In genomic region chr15:65650312-65651041, GRCh38 we compare ENCODE assay signal across 27 cellular contexts. TPM values are rescaled to one million over a fixed set of nuclear protein-coding genes. Genes with fewer than 3 reads are reported as not detected.
DNase-seq lines count a peak whose midpoint lies in the region; ATAC-seq, FAIRE-seq and TF ChIP-seq lines count a peak whose summit lies in the region.
"Had no signal": no experiment of that assay in that cellular context is flagged by ENCODE, and none has a peak within 500 bp of the region (broad histone marks: within the 10 kb centered on the region; RNA-seq: fewer than 3 reads in every experiment).

No MANE protein-coding gene starts in this region.

- H3K9me1 ChIP-seq in K562 (ENCODE audit: control insufficient read depth, insufficient read depth, low read length) = no peaks in the 10 kb centered on the region

- H3K9me3 ChIP-seq in HEK293 (ENCODE audit: control insufficient read depth, insufficient read depth, low read depth, low read length) = no peaks in the 10 kb centered on the region
- H3K9me3 ChIP-seq in K562 (replicated peaks; ENCODE audit: control insufficient read depth, insufficient read depth, low read depth, low read length) = no peaks in the 10 kb centered on the region
- no peaks in the 10 kb centered on the region for H3K9me3 ChIP-seq in transverse colon
- H3K9me3 ChIP-seq: lower lobe of right lung, ovary had no signal

- 44% methylated on average over 11 of the region's 12 CpGs for WGBS in K562 (ENCODE audit: insufficient coverage, low coverage, missing lambda C conversion rate)
- WGBS in transverse colon (ENCODE audit: low coverage in 1 of 2), 2 donors = 86 to 89% methylated on average over 5 to 12 of the region's 12 CpGs

- H3K9me3 Mint-ChIP-seq in activated naive CD8-positive, alpha-beta T cell treated with anti-CD3 and anti-CD28 coated beads for 36 hours = no peaks in the 10 kb centered on the region
- no peaks in the 10 kb centered on the region for H3K9me3 Mint-ChIP-seq in activated naive CD8-positive, alpha-beta T cell treated with anti-CD3 and anti-CD28 coated beads, Interleukin-2, amount 50 U/mL, for 24 hours
- H3K9me3 Mint-ChIP-seq in stimulated activated memory B cell treated with anti-CD40 and anti-IgM and Interleukin-4, amounts not matched to agents 10 μg/mL and 1 μg/mL and 100 μg/mL, for 72 hours = no peaks in the 10 kb centered on the region
- H3K9me3 Mint-ChIP-seq: activated naive CD4-positive, alpha-beta T cell treated with anti-CD3 and anti-CD28 coated beads, Interleukin-2, amount 50 U/mL, for 72 hours; activated T-helper 2 cell treated with anti-CD3 and anti-CD28 coated beads, Interferon-gamma antibody, Interleukin-2, Interleukin-4, amounts not matched to agents 10 μg/mL and 5 μg/mL and 100 μg/mL, durations not matched to agents 14 hours and 24 hours and 36 hours; H9; nephron had no signal

- TF ChIP-seq RAD21 in K562 (CRISPR knock-in tag; conservative IDR thresholded peaks at IDR 0.05 in 1 of 2, IDR thresholded peaks at IDR 0.05 in 1 of 2) = no peak

- no peaks in the 10 kb centered on the region for H4K20me1 ChIP-seq in K562 (replicated peaks; ENCODE audit: control insufficient read depth, insufficient read depth, low read length)

- no peak overlapping the region for H3K9ac ChIP-seq in K562 (ENCODE audit: insufficient read depth in 1 of 2, low read depth in 2 of 2, low read length in 2 of 2)

- intact Hi-C loops in K562 (cut with micrococcal nuclease) = no loop called here
- intact Hi-C loops in transverse colon (cut with DNase I; ENCODE audit: low total_unique reads) = no loop called here

- no peak for TF ChIP-seq POLR2A in K562 (conservative IDR thresholded peaks at IDR 0.05)
- no peak for TF ChIP-seq POLR2A in transverse colon (IDR thresholded peaks at IDR 0.05)

- H3K27me3 ChIP-seq in K562 (ENCODE audit: control insufficient read depth in 2 of 2, insufficient read depth in 2 of 2, low read length in 2 of 2) (no peaks in the 10 kb centered on the region), transverse colon (no peaks in the 10 kb centered on the region)
- H3K27me3 ChIP-seq: hepatocyte, ovary had no signal

- H3K4me1 ChIP-seq in HEK293 (ENCODE audit: control insufficient read depth, insufficient read depth, low read length) (no peaks in the 10 kb centered on the region), K562 (replicated peaks in 1 of 2; ENCODE audit: control insufficient read depth in 2 of 2, insufficient read depth in 2 of 2, low read length in 2 of 2) (peaks cover 0 to 7% of the 10 kb centered on the region in 2 experiments; a peak in 2 of 5 replicates), transverse colon (no peaks in the 10 kb centered on the region)
- H3K4me1 ChIP-seq: lower lobe of right lung had no signal

- H3K4me2 ChIP-seq in K562 (ENCODE audit: insufficient read depth, low read length) = no peak overlapping the region
- H3K4me2 ChIP-seq: hepatocyte had no signal

- in situ Hi-C loops in K562 (cut with MboI) = no loop called here
- in situ Hi-C loops in transverse colon (cut with MboI; ENCODE audit: low pct_ligation_motif_present in 1 of 4, low pct_unique_long_range_greater_than_20kb in 1 of 4, low sequenced_read_pairs in 3 of 4) = no loop called here

- ATAC-seq in activated naive CD8-positive, alpha-beta T cell treated with anti-CD3 and anti-CD28 coated beads, Interleukin-2, amount 50 U/mL, for 24 hours = no peak
- ATAC-seq in K562 (no peak), HG02973 (IDR thresholded peaks at IDR 0.05; ENCODE audit: unreplicated experiment) (no peak)
- no peak for ATAC-seq in stimulated activated memory B cell treated with anti-CD40 and anti-IgM and Interleukin-4, amounts not matched to agents 10 μg/mL and 1 μg/mL and 100 μg/mL, for 72 hours
- ATAC-seq: activated naive CD4-positive, alpha-beta T cell treated with anti-CD3 and anti-CD28 coated beads, Interleukin-2, amount 50 U/mL, for 72 hours; lower lobe of right lung had no signal

- no peak overlapping the region for H3K4me3 Mint-ChIP-seq in activated naive CD8-positive, alpha-beta T cell treated with anti-CD3 and anti-CD28 coated beads for 36 hours
- H3K4me3 Mint-ChIP-seq in activated naive CD8-positive, alpha-beta T cell treated with anti-CD3 and anti-CD28 coated beads, Interleukin-2, amount 50 U/mL, for 24 hours = no peak overlapping the region
- H3K4me3 Mint-ChIP-seq in stimulated activated memory B cell treated with anti-CD40 and anti-IgM and Interleukin-4, amounts not matched to agents 10 μg/mL and 1 μg/mL and 100 μg/mL, for 72 hours = peak overlapping the region; percentile 14
- H3K4me3 Mint-ChIP-seq: H9, nephron had no signal

- no peaks in the 10 kb centered on the region for H3K27me3 Mint-ChIP-seq in activated naive CD8-positive, alpha-beta T cell treated with anti-CD3 and anti-CD28 coated beads for 36 hours
- H3K27me3 Mint-ChIP-seq in activated naive CD8-positive, alpha-beta T cell treated with anti-CD3 and anti-CD28 coated beads, Interleukin-2, amount 50 U/mL, for 24 hours = no peaks in the 10 kb centered on the region
- no peaks in the 10 kb centered on the region for H3K27me3 Mint-ChIP-seq in stimulated activated memory B cell treated with anti-CD40 and anti-IgM and Interleukin-4, amounts not matched to agents 10 μg/mL and 1 μg/mL and 100 μg/mL, for 72 hours

- H3K4me3 ChIP-seq in HEK293 (ENCODE audit: low read depth, low read length) (no peak overlapping the region), K562 (no peak overlapping the region), transverse colon (no peak overlapping the region)
- H3K4me3 ChIP-seq: hepatocyte, lower lobe of right lung, ovary had no signal

- H3K36me3 Mint-ChIP-seq in activated naive CD8-positive, alpha-beta T cell treated with anti-CD3 and anti-CD28 coated beads for 36 hours = peaks cover 20% of the 10 kb centered on the region
- H3K36me3 Mint-ChIP-seq in activated naive CD8-positive, alpha-beta T cell treated with anti-CD3 and anti-CD28 coated beads, Interleukin-2, amount 50 U/mL, for 24 hours (ENCODE audit: low read depth) = peaks cover 28% of the 10 kb centered on the region
- peaks cover 50% of the 10 kb centered on the region for H3K36me3 Mint-ChIP-seq in stimulated activated memory B cell treated with anti-CD40 and anti-IgM and Interleukin-4, amounts not matched to agents 10 μg/mL and 1 μg/mL and 100 μg/mL, for 72 hours
- H3K36me3 Mint-ChIP-seq: activated naive CD4-positive, alpha-beta T cell treated with anti-CD3 and anti-CD28 coated beads, Interleukin-2, amount 50 U/mL, for 72 hours had no signal

- DNase-seq in activated naive CD8-positive, alpha-beta T cell treated with anti-CD3 and anti-CD28 coated beads for 36 hours = no peak
- no peak for DNase-seq in activated naive CD8-positive, alpha-beta T cell treated with anti-CD3 and anti-CD28 coated beads, Interleukin-2, amount 50 U/mL, for 24 hours
- no peak for DNase-seq in K562 (ENCODE audit: extremely low read depth in 1 of 4, low spot score in 3 of 4)
- DNase-seq in transverse colon = no peak
- DNase-seq: activated CD4-positive, alpha-beta T cell treated with anti-CD3 and anti-CD28 coated beads, Interleukin-2, amount 50 U/mL, for 1 hour; aorta; DMS153; H9; lower lobe of right lung; NCI-H146; NCI-H2107; NCI-H446; NCI-H774; SIG-M5; stimulated activated naive CD4-positive, alpha-beta T cell; T1000 had no signal

- H3K4me1 Mint-ChIP-seq in activated naive CD8-positive, alpha-beta T cell treated with anti-CD3 and anti-CD28 coated beads for 36 hours = peaks cover 8% of the 10 kb centered on the region
- H3K4me1 Mint-ChIP-seq in activated naive CD8-positive, alpha-beta T cell treated with anti-CD3 and anti-CD28 coated beads, Interleukin-2, amount 50 U/mL, for 24 hours = no peaks in the 10 kb centered on the region
- peaks cover 24% of the 10 kb centered on the region for H3K4me1 Mint-ChIP-seq in stimulated activated memory B cell treated with anti-CD40 and anti-IgM and Interleukin-4, amounts not matched to agents 10 μg/mL and 1 μg/mL and 100 μg/mL, for 72 hours

- no peak for FAIRE-seq in K562 (lab: Jason Lieb, UNC)
- FAIRE-seq: colon, RCC 7860 had no signal

- TF ChIP-seq EP300 in K562 (IDR thresholded peaks at IDR 0.05; ENCODE audit: low read length) (no peak), transverse colon (IDR thresholded peaks at IDR 0.05; ENCODE audit: low read depth) (no peak)

- TF ChIP-seq CTCF in HEK293 (tag by site-specific recombination; IDR thresholded peaks at IDR 0.05) = no peak
- TF ChIP-seq CTCF in K562 (IDR thresholded peaks at IDR 0.05 in 2 of 3, conservative IDR thresholded peaks at IDR 0.05 in 1 of 3; ENCODE audit: insufficient read depth in 2 of 3, low read depth in 1 of 3, low read length in 3 of 3) = no peak
- no peak for TF ChIP-seq CTCF in transverse colon (IDR thresholded peaks at IDR 0.05)

- CTCF ChIA-PET in HEK293 (lab: Yijun Ruan, JAX) (interaction anchor here (0.5 to 2.3 kb wide), 2 partner anchors 12 to 182 kb away, joined by 3 to 15 read pairs; no protein-coding TSS in a partner anchor), K562 (lab: Yijun Ruan, JAX; ENCODE audit: low intra/inter-chr PET ratio) (no interaction called here)

- H3K27ac ChIP-seq in HEK293 (ENCODE audit: extremely low read depth, low read depth, low read length) (no peak overlapping the region), K562 (ENCODE audit: extremely low read depth, low read depth, low read length) (no peak overlapping the region), transverse colon (no peak overlapping the region)
- H3K27ac ChIP-seq: hepatocyte, lower lobe of right lung, ovary, VCaP had no signal

- POLR2A ChIA-PET in HEK293 (lab: Yijun Ruan, JAX) (no interaction called here), K562 (lab: Yijun Ruan, JAX) (interaction anchor here (0.6 to 1.5 kb wide), 4 partner anchors 10 to 508 kb away, joined by 3 to 11 read pairs (median 3); no protein-coding TSS in a partner anchor)

- peak overlapping the region; percentile 75 for H3K27ac Mint-ChIP-seq in activated naive CD8-positive, alpha-beta T cell treated with anti-CD3 and anti-CD28 coated beads for 36 hours
- no peak overlapping the region for H3K27ac Mint-ChIP-seq in activated naive CD8-positive, alpha-beta T cell treated with anti-CD3 and anti-CD28 coated beads, Interleukin-2, amount 50 U/mL, for 24 hours
- H3K27ac Mint-ChIP-seq in stimulated activated memory B cell treated with anti-CD40 and anti-IgM and Interleukin-4, amounts not matched to agents 10 μg/mL and 1 μg/mL and 100 μg/mL, for 72 hours = peak overlapping the region; percentile 36
- H3K27ac Mint-ChIP-seq: activated naive CD4-positive, alpha-beta T cell treated with anti-CD3 and anti-CD28 coated beads, Interleukin-2, amount 50 U/mL, for 72 hours; activated T-helper 2 cell treated with anti-CD3 and anti-CD28 coated beads, Interferon-gamma antibody, Interleukin-2, Interleukin-4, amounts not matched to agents 10 μg/mL and 5 μg/mL and 100 μg/mL, durations not matched to agents 14 hours and 24 hours and 36 hours; H9; nephron had no signal

- H3K36me3 ChIP-seq in HEK293 (ENCODE audit: control insufficient read depth in 2 of 2, insufficient read depth in 1 of 2, low read length in 2 of 2) (peaks cover 0 to 45% of the 10 kb centered on the region in 2 experiments; a peak in 2 of 3 replicates), K562 (ENCODE audit: control insufficient read depth, insufficient read depth, low read length) (no peaks in the 10 kb centered on the region; the same call in 1 of the 3 replicates), transverse colon (peaks cover 0 to 10% (median 0%) of the 10 kb centered on the region in 4 donors)
- H3K36me3 ChIP-seq: ovary had no signal

- BruUV-seq in K562 (replicated peaks; lab: Mats Ljungman, UMichigan) = no TSS peak

- H3K79me2 ChIP-seq in K562 (ENCODE audit: control insufficient read depth, insufficient read depth, low read length) = no peaks in the 10 kb centered on the region
- H3K79me2 ChIP-seq: hepatocyte had no signal

- no peak overlapping the region for H2AFZ ChIP-seq in K562 (ENCODE audit: low read depth, low read length)
- H2AFZ ChIP-seq: hepatocyte had no signal

RNA-seq across cellular contexts. Expression of gene SLC24A1, which starts 28.7 kb away (rescaled TPM):
- total RNA-seq in activated naive CD8-positive, alpha-beta T cell treated with anti-CD3 and anti-CD28 coated beads for 36 hours = 1 to 10 TPM; 6.6 to 7.6 TPM
- 13.1 and 19.5 TPM in 2 replicates for total RNA-seq in K562 (2011; cell fraction: chromatin; rRNA removed; ENCODE audit: low replicate concordance)
- total RNA-seq in K562 (2011; cell fraction: nucleolus; rRNA removed) = 7.8 and 8.6 TPM in 2 replicates
- total RNA-seq in K562 (2011; cell fraction: nucleoplasm; rRNA removed) = 13.6 and 24.7 TPM in 2 replicates
- 4.9 and 5.5 TPM in 2 replicates for total RNA-seq in K562 (2014; rRNA removed)
- total RNA-seq in K562 (2014; rRNA removed; fragmentation: Illumina TruSeq; extraction: Trizol) = 6.5 and 7.1 TPM in 2 replicates
- total RNA-seq in K562 (2015; rRNA removed; fragmentation: Illumina TruSeq; extraction: Trizol) = 4.9 and 5.5 TPM in 2 replicates
- 6.7 and 8.2 TPM in 2 replicates for total RNA-seq in K562 (2021)
- 4.4 and 8.2 TPM in 2 replicates for polyA plus RNA-seq in K562 (2011; rRNA removed)
- polyA plus RNA-seq in K562 (2011; cell fraction: cytosol; rRNA removed) = 3.6 and 8.5 TPM in 2 replicates
- 5.7 and 6.4 TPM in 2 replicates for polyA plus RNA-seq in K562 (2011; cell fraction: nucleus; rRNA removed)
- 5.6 and 11.8 TPM in 2 replicates for polyA plus RNA-seq in K562 (2012)
- polyA plus RNA-seq in K562 (2014; fragmentation: Illumina TruSeq; extraction: Trizol) = 6.8 and 7.1 TPM in 2 replicates
- 1 to 10 TPM; 3.1 to 3.2 TPM for polyA plus RNA-seq in K562 (2014; fragmentation: Nextera tagmentation; extraction: Ambion mirVana)
- 3.1 and 5.9 TPM in 2 replicates for polyA plus RNA-seq in K562 (2014; rRNA removed)
- 6.9 and 10.9 TPM in 2 replicates for polyA minus RNA-seq in K562 (2011; rRNA and poly(A)+ RNA removed)
- 5.2 and 9.8 TPM in 2 replicates for polyA minus RNA-seq in K562 (2011; cell fraction: cytosol; rRNA and poly(A)+ RNA removed)
- polyA minus RNA-seq in K562 (2011; cell fraction: nucleus; rRNA and poly(A)+ RNA removed) = 3.2 and 8.0 TPM in 2 replicates
- total RNA-seq in transverse colon = 1 to 10 TPM; 5.8 to 9.7 (median 5.9) TPM

RNA-seq across cellular contexts. Expression of gene INTS14, which starts 39.5 kb away (rescaled TPM):
- 10 to 100 TPM; 62.1 to 66.9 TPM for total RNA-seq in activated naive CD8-positive, alpha-beta T cell treated with anti-CD3 and anti-CD28 coated beads for 36 hours
- total RNA-seq in K562 (2011; cell fraction: chromatin; rRNA removed; ENCODE audit: low replicate concordance) = 68.9 and 128 TPM in 2 replicates
- total RNA-seq in K562 (2011; cell fraction: nucleolus; rRNA removed) = 62.8 and 67.5 TPM in 2 replicates
- 85.6 and 98.8 TPM in 2 replicates for total RNA-seq in K562 (2011; cell fraction: nucleoplasm; rRNA removed)
- total RNA-seq in K562 (2014; rRNA removed) (30.5 and 33.7 TPM in 2 replicates), K562 (2014; rRNA removed; fragmentation: Illumina TruSeq; extraction: Trizol) (45.9 and 52.1 TPM in 2 replicates), K562 (2015; rRNA removed; fragmentation: Illumina TruSeq; extraction: Trizol) (42.8 and 43.6 TPM in 2 replicates), K562 (2021) (46.5 and 47.7 TPM in 2 replicates), transverse colon (100 to 1,000 TPM in 1 of 4 donors, 10 to 100 TPM in 3; 12.3 to 272 (median 37.2) TPM)
- polyA plus RNA-seq in K562 (2011; rRNA removed) (66.3 and 92.4 TPM in 2 replicates), K562 (2014; fragmentation: Illumina TruSeq; extraction: Trizol) (52.6 and 58.1 TPM in 2 replicates), K562 (2014; fragmentation: Nextera tagmentation; extraction: Ambion mirVana) (10 to 100 TPM; 40.6 to 64.0 TPM), K562 (2014; rRNA removed) (48.8 and 54.0 TPM in 2 replicates)
- polyA plus RNA-seq in K562 (2011; cell fraction: cytosol; rRNA removed) = 72.2 and 79.6 TPM in 2 replicates
- polyA plus RNA-seq in K562 (2011; cell fraction: nucleus; rRNA removed) = 40.5 and 51.5 TPM in 2 replicates
- polyA plus RNA-seq in K562 (2012) = 33.6 and 40.2 TPM in 2 replicates
- polyA minus RNA-seq in K562 (2011; rRNA and poly(A)+ RNA removed) = 86.8 and 106 TPM in 2 replicates
- polyA minus RNA-seq in K562 (2011; cell fraction: cytosol; rRNA and poly(A)+ RNA removed) = 34.7 and 41.7 TPM in 2 replicates
- 47.1 and 62.5 TPM in 2 replicates for polyA minus RNA-seq in K562 (2011; cell fraction: nucleus; rRNA and poly(A)+ RNA removed)
